9 cellular contexts compared by ENCODE assay signal in genomic region chr14:22545842-22546721, GRCh38. TPM values are rescaled to one million over a fixed set of nuclear protein-coding genes. Genes with fewer than 3 reads are reported as not detected.
DNase-seq lines count a peak whose midpoint lies in the region; TF ChIP-seq lines count a peak whose summit lies in the region.
"Had no signal": no experiment of that assay in that cellular context is flagged by ENCODE, and none has a peak within 500 bp of the region (broad histone marks: within the 10 kb centered on the region; RNA-seq: fewer than 3 reads in every experiment).

No MANE protein-coding gene starts in this region.

- no TSS peak for BruUV-seq in PC-9 (replicated peaks; lab: Mats Ljungman, UMichigan)

- CTCF ChIA-PET in AG04450 (lab: Charles Lee) (interaction anchor here (0.8 to 4.9 kb wide), 8 partner anchors 10 to 523 kb away, joined by 3 to 49 read pairs (median 4); partner anchors contain the start of gene DAD1), PC-9 (lab: Charles Lee) (interaction anchor here (0.6 kb wide), 1 partner anchor 639 kb away, joined by 5 read pairs; no protein-coding TSS in a partner anchor)

- peak overlapping the region in 1 of 2 donors; percentile 43 for H3K9ac ChIP-seq in colonic mucosa (ENCODE audit: low read depth in 2 of 2, low read length in 2 of 2)

- H3K4me2 ChIP-seq in PC-9 = no peak overlapping the region

- no peak for TF ChIP-seq CTCF in AG04450 (IDR thresholded peaks at IDR 0.05; ENCODE audit: low read depth, low read length)
- no peak for TF ChIP-seq CTCF in colonic mucosa (IDR thresholded peaks at IDR 0.05)
- TF ChIP-seq CTCF in PC-9 (conservative IDR thresholded peaks at IDR 0.05) = no peak

- H3K4me1 ChIP-seq in colonic mucosa (no peaks in the 10 kb centered on the region), muscle layer of duodenum (ENCODE audit: control insufficient read depth in 1 of 2, insufficient read depth in 2 of 2, low read length in 2 of 2) (peaks cover 8 to 10% of the 10 kb centered on the region in 2 donors), PC-9 (replicated peaks; ENCODE audit: insufficient read depth) (no peaks in the 10 kb centered on the region)

- H3K4me3 ChIP-seq in AG04450 (ENCODE audit: low read depth, low read length) (no peak overlapping the region), colonic mucosa (no peak overlapping the region), muscle layer of duodenum (ENCODE audit: low read depth in 1 of 2, low read length in 2 of 2) (no peak overlapping the region), PC-9 (no peak overlapping the region)
- H3K4me3 ChIP-seq: K562 had no signal

- no peaks in the 10 kb centered on the region for H3K36me3 ChIP-seq in colonic mucosa
- H3K36me3 ChIP-seq in muscle layer of duodenum (ENCODE audit: control insufficient read depth in 1 of 2, insufficient read depth in 2 of 2, low read length in 2 of 2) = peaks cover 0 to 2% of the 10 kb centered on the region in 2 donors
- no peaks in the 10 kb centered on the region for H3K36me3 ChIP-seq in PC-9 (ENCODE audit: low read depth)

- H3K79me2 ChIP-seq in PC-9 (ENCODE audit: low read depth) = no peaks in the 10 kb centered on the region

- H4K20me1 ChIP-seq in PC-9 (ENCODE audit: insufficient read depth) = no peaks in the 10 kb centered on the region

- H3K9me3 ChIP-seq in AG04450 (ENCODE audit: control insufficient read depth, insufficient read depth, low read length) = no peaks in the 10 kb centered on the region
- H3K9me3 ChIP-seq in colonic mucosa = no peaks in the 10 kb centered on the region
- H3K9me3 ChIP-seq in muscle layer of duodenum (ENCODE audit: control insufficient read depth in 1 of 2, low read length in 2 of 2) = no peaks in the 10 kb centered on the region
- no peaks in the 10 kb centered on the region for H3K9me3 ChIP-seq in PC-9 (ENCODE audit: insufficient read depth, low read depth)

- H2AFZ ChIP-seq in PC-9 = no peak overlapping the region

- intact Hi-C loops in colonic mucosa (cut with DNase I) = no loop called here
- intact Hi-C loops in head of caudate nucleus (cut with DNase I) = no loop called here
- intact Hi-C loops in PC-9 (cut with micrococcal nuclease; ENCODE audit: unreplicated experiment) = no loop called here

- DNase-seq in AG04450 (ENCODE audit: low read depth, low spot score) (peak; percentile 67), MV-4-11 (lab: John Stamatoyannopoulos, UW) (peak; percentile 9), colonic mucosa (no peak), NCI-H1417 (lab: John Stamatoyannopoulos, UW) (no peak), head of caudate nucleus (no peak), SHP77 treated with DMSO at 0.1 percent for 48 hours (lab: John Stamatoyannopoulos, UW) (no peak), PC-9 (no peak)

- H3K27ac ChIP-seq in AG04450 (ENCODE audit: low read depth, low read length) = peak overlapping the region; percentile 52
- peak overlapping the region; percentile 54 for H3K27ac ChIP-seq in colonic mucosa
- peak overlapping the region; percentile 39 for H3K27ac ChIP-seq in muscle layer of duodenum (ENCODE audit: low read length)
- no peak overlapping the region for H3K27ac ChIP-seq in PC-9

- H3K9me2 ChIP-seq in PC-9 (ENCODE audit: insufficient read depth) = no peaks in the 10 kb centered on the region

- H3F3A ChIP-seq in PC-9 (ENCODE audit: insufficient read depth, low read depth) = no peaks in the 10 kb centered on the region

- POLR2A ChIA-PET in AG04450 (lab: Yijun Ruan, JAX) = interaction anchor here (0.5 to 1.7 kb wide), 3 partner anchors 11 to 123 kb away, joined by 3 to 10 read pairs (median 3); no protein-coding TSS in a partner anchor
- POLR2A ChIA-PET in PC-9 (lab: Charles Lee; ENCODE audit: unreplicated experiment) = interaction anchor here (0.5 kb wide), 1 partner anchor 144 kb away, joined by 3 read pairs; no protein-coding TSS in a partner anchor

- H3K27me3 ChIP-seq in AG04450 (ENCODE audit: control insufficient read depth, insufficient read depth, low read length) (no peaks in the 10 kb centered on the region), colonic mucosa (no peaks in the 10 kb centered on the region), muscle layer of duodenum (ENCODE audit: low read depth, low read length) (no peaks in the 10 kb centered on the region), PC-9 (ENCODE audit: insufficient read depth, low read depth) (no peaks in the 10 kb centered on the region)

RNA-seq across cellular contexts. Expression of gene DAD1, which starts 42.9 kb away (rescaled TPM):
- 420 and 467 TPM in 2 replicates for polyA plus RNA-seq in AG04450 (2011; rRNA removed)
- polyA minus RNA-seq in AG04450 (2011; rRNA and poly(A)+ RNA removed) = 143 and 159 TPM in 2 replicates
- total RNA-seq in colonic mucosa = 100 to 1,000 TPM; 163 to 219 TPM
- 129 and 155 TPM in 2 replicates for total RNA-seq in PC-9 (2021)

RNA-seq across cellular contexts. Expression of gene ABHD4, which starts 52.0 kb away (rescaled TPM):
- 42.1 and 49.4 TPM in 2 replicates for polyA plus RNA-seq in AG04450 (2011; rRNA removed)
- 39.7 and 44.9 TPM in 2 replicates for polyA minus RNA-seq in AG04450 (2011; rRNA and poly(A)+ RNA removed)
- total RNA-seq in colonic mucosa = 10 to 100 TPM; 14.5 to 32.4 TPM
- 62.1 and 83.2 TPM in 2 replicates for total RNA-seq in PC-9 (2021)

Comparison
In these comparisons a context has a peak if more than half of its experiments do, and no peak if none do; other contexts are left out.
1. DNase-seq: peak in AG04450 (single experiment) and MV-4-11 (single experiment); none in colonic mucosa (single experiment), NCI-H1417 (0 of 3), head of caudate nucleus (0 of 42), SHP77 treated with DMSO at 0.1 percent for 48 hours (single experiment) and PC-9 (0 of 2).